Comparison of ENCODE assay signal across 2 cellular contexts in genomic region chr14:93749081-93749430, GRCh38.
TF ChIP-seq lines count a peak whose summit lies in the region.

No MANE protein-coding gene starts in this region.

TF ChIP-seq in SK-N-SH, 30 proteins besides CTCF, POLR2A, EP300 and RAD21 (continued from another document):
- no peak for TF ChIP-seq IRF3 (IDR thresholded peaks at IDR 0.05; ENCODE audit: low read depth, low read length)

TF ChIP-seq in SK-N-SH treated with all-trans-retinoic acid at 6 μM for 48 hours, 23 proteins besides CTCF, POLR2A, EP300 and RAD21 (continued from another document):
- TF ChIP-seq ZFP30 (CRISPR knock-in tag; IDR thresholded peaks at IDR 0.05) (no peak), CSDC2 (CRISPR knock-in tag; IDR thresholded peaks at IDR 0.05) (no peak), BACH2 (CRISPR knock-in tag; IDR thresholded peaks at IDR 0.05; ENCODE audit: borderline replicate concordance) (no peak), PATZ1 (CRISPR knock-in tag; IDR thresholded peaks at IDR 0.05; ENCODE audit: borderline replicate concordance) (no peak), ZNF565 (CRISPR knock-in tag; conservative IDR thresholded peaks at IDR 0.05; ENCODE audit: low read depth) (no peak), ARNTL (CRISPR knock-in tag; IDR thresholded peaks at IDR 0.05; ENCODE audit: borderline replicate concordance, low read depth) (no peak)
